19 cellular contexts compared by ENCODE assay signal in genomic region chr1:164466001-164466421, GRCh38.
DNase-seq lines count a peak whose midpoint lies in the region; ATAC-seq and TF ChIP-seq lines count a peak whose summit lies in the region.
"Had no signal": no experiment of that assay in that cellular context is flagged by ENCODE, and none has a peak within 500 bp of the region (broad histone marks: within the 10 kb centered on the region; RNA-seq: fewer than 3 reads in every experiment).

No MANE protein-coding gene starts in this region.

- no peaks in the 10 kb centered on the region for H3K36me3 ChIP-seq in A673 (ENCODE audit: insufficient read depth, low read length, poor library complexity, severe bottlenecking)
- no peaks in the 10 kb centered on the region for H3K36me3 ChIP-seq in SK-N-MC (ENCODE audit: insufficient read depth, low read length)
- no peaks in the 10 kb centered on the region for H3K36me3 ChIP-seq in Peyer's patch
- H3K36me3 ChIP-seq: BE2C had no signal

- no TSS peak for BruUV-seq in A673 (replicated peaks; lab: Mats Ljungman, UMichigan)

- H3K27me3 ChIP-seq in A673 (replicated peaks; ENCODE audit: insufficient read depth, low read depth, low read length, poor library complexity) (no peaks in the 10 kb centered on the region), Peyer's patch (no peaks in the 10 kb centered on the region)
- H3K27me3 ChIP-seq: BE2C had no signal

- no peak overlapping the region for H3K4me3 ChIP-seq in A673 (ENCODE audit: low read depth, low read length, poor library complexity, severe bottlenecking)
- no peak overlapping the region for H3K4me3 ChIP-seq in SK-N-MC
- H3K4me3 ChIP-seq in Peyer's patch = no peak overlapping the region

- H3K27ac ChIP-seq in A673 (ENCODE audit: low read depth, low read length, poor library complexity, severe bottlenecking) (no peak overlapping the region), SK-N-MC (no peak overlapping the region; the same call in 1 of the 2 replicates), Peyer's patch (no peak overlapping the region)
- H3K27ac ChIP-seq: HL-60 had no signal

- ATAC-seq in GM18867 (IDR thresholded peaks at IDR 0.05; ENCODE audit: unreplicated experiment) = no peak

- CTCF ChIA-PET in A673 (lab: Charles Lee) = no interaction called here
- CTCF ChIA-PET in HEK293T (lab: Yijun Ruan, JAX) = no interaction called here

- TF ChIP-seq POLR2A in Peyer's patch (IDR thresholded peaks at IDR 0.05) = no peak

- no peak for TF ChIP-seq CTCF in A673 (conservative IDR thresholded peaks at IDR 0.05; ENCODE audit: low read depth, low read length)
- no peak for TF ChIP-seq CTCF in Peyer's patch (IDR thresholded peaks at IDR 0.05)

- intact Hi-C loops in A673 (cut with micrococcal nuclease; ENCODE audit: unreplicated experiment) = no loop called here

- H3K4me1 ChIP-seq in A673 (ENCODE audit: insufficient read depth, low read length, poor library complexity, severe bottlenecking) = no peaks in the 10 kb centered on the region
- no peaks in the 10 kb centered on the region for H3K4me1 ChIP-seq in Peyer's patch
- H3K4me1 ChIP-seq: BE2C had no signal

- peak; percentile 42 for DNase-seq in A673 (ENCODE audit: low spot score)
- peak; percentile 32 for DNase-seq in Daoy (ENCODE audit: low read depth)
- DNase-seq in HEK293T (ENCODE audit: extremely low spot score) = peak; percentile 36
- DNase-seq in SK-N-MC (ENCODE audit: low read depth, low spot score) = peak; percentile 42
- no peak for DNase-seq in Peyer's patch
- no peak for DNase-seq in epidermal melanocyte (ENCODE audit: insufficient read length, low spot score)
- DNase-seq: ACHN; BE2C; C1 segment of cervical spinal cord; CD4-positive, CD25-positive, alpha-beta regulatory T cell; CD8-positive, alpha-beta memory T cell; COR-L47; GDM1; H9; HFFc6; IMR-90; KBM-7 had no signal

- H3K9ac ChIP-seq in SK-N-MC (ENCODE audit: insufficient read length) = no peak overlapping the region

- no peaks in the 10 kb centered on the region for H3K9me3 ChIP-seq in A673 (ENCODE audit: low read depth, low read length, poor library complexity, severe bottlenecking)
- H3K9me3 ChIP-seq in SK-N-MC (ENCODE audit: low read depth, low read length) = no peaks in the 10 kb centered on the region
- no peaks in the 10 kb centered on the region for H3K9me3 ChIP-seq in Peyer's patch
- H3K9me3 ChIP-seq: BE2C had no signal

- POLR2A ChIA-PET in A673 (lab: Charles Lee; ENCODE audit: low non-redundant PET) = no interaction called here
- POLR2A ChIA-PET in HEK293T (lab: Yijun Ruan, JAX) = no interaction called here

TF ChIP-seq in HEK293T, 16 proteins besides CTCF, POLR2A, EP300 and RAD21:
- TF ChIP-seq CTBP1 (IDR thresholded peaks at IDR 0.05; ENCODE audit: borderline replicate concordance) (peak; percentile 71), HDGF (IDR thresholded peaks at IDR 0.05; ENCODE audit: borderline replicate concordance) (no peak), PKNOX1 (IDR thresholded peaks at IDR 0.05) (peak; percentile 50; the same call in 1 of the 2 replicates)

Comparison
In these comparisons a context has a peak if more than half of its experiments do, and no peak if none do; other contexts are left out.
1. DNase-seq: peak in A673 (single experiment), Daoy (single experiment), HEK293T (single experiment) and SK-N-MC (single experiment); none in Peyer's patch (0 of 3) and epidermal melanocyte (single experiment).